Comparison of ENCODE assay signal across 26 cellular contexts in the genomic region with DNA sequence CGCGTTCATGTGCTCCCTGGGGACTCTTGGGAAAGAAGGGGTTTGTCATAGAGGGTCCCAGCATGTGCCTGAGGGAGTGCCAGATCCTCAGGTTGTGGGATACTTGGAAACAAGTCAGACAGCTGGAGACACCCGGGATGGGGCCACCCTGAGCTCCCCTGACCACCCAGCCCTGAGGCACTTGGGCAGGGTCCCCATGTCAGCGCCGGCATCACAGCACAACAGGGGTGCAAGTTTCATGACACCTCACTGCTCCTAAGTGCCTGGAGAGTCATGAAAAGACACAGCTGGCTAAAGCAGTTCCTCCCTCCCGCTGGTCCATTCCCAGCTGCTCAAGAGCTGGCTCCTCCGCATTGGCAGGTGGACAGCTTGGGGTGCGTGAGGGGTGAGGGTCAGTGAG.
DNase-seq lines count a peak whose midpoint lies in the region; ATAC-seq and TF ChIP-seq lines count a peak whose summit lies in the region.
"Had no signal": no experiment of that assay in that cellular context is flagged by ENCODE, and none has a peak within 500 bp of the region (broad histone marks: within the 10 kb centered on the region; RNA-seq: fewer than 3 reads in every experiment).

No MANE protein-coding gene starts in this region.

- H3K4me1 Mint-ChIP-seq in central memory CD8-positive, alpha-beta T cell, result peaks cover 37% of the 10 kb centered on the region
- peaks cover 47 to 63% of the 10 kb centered on the region in 2 donors for H3K4me1 Mint-ChIP-seq in natural killer cell

- intact Hi-C loops in Right ventricle myocardium inferior (cut with DNase I) (no loop called here), cardiac septum (cut with DNase I) (no loop called here), natural killer cell (cut with micrococcal nuclease) (no loop called here)

- H3K27me3 Mint-ChIP-seq in central memory CD8-positive, alpha-beta T cell, result no peaks in the 10 kb centered on the region
- no peaks in the 10 kb centered on the region for H3K27me3 Mint-ChIP-seq in natural killer cell (ENCODE audit: low read depth in 2 of 2)
- H3K27me3 Mint-ChIP-seq: CD4-positive, CD25-positive, alpha-beta regulatory T cell had no signal

- DNase-seq in Right ventricle myocardium inferior (ENCODE audit: missing footprints), result no peak
- DNase-seq in cardiac septum (ENCODE audit: low spot score), result no peak
- no peak for DNase-seq in central memory CD8-positive, alpha-beta T cell (ENCODE audit: low spot score in 2 of 2)
- no peak for DNase-seq in natural killer cell
- DNase-seq in NCI-H2029 (lab: John Stamatoyannopoulos, UW), result no peak
- DNase-seq: BE2C; CD4-positive, CD25-positive, alpha-beta regulatory T cell; DMS153; DND-41; GM23248; H9; HFFc6; Kasumi-1; NCI-H1105; NCI-H1436 treated with DMSO at 0.1 percent for 48 hours; NCI-H187 treated with DMSO at 0.1 percent for 48 hours; NCI-H446 treated with DMSO at 0.1 percent for 48 hours; NCI-H526; NCI-H82; NK-92 treated with Interleukin-12 subunit alpha and Interleukin-12 subunit beta, amount 100 ng/mL, for 24 hours; PC-9; SHP77 had no signal

- H3K27ac Mint-ChIP-seq in central memory CD8-positive, alpha-beta T cell (ENCODE audit: low read depth), result peak overlapping the region; percentile 38
- peak overlapping the region in 1 of 2 donors; percentile 82 for H3K27ac Mint-ChIP-seq in natural killer cell
- H3K27ac Mint-ChIP-seq: CD4-positive, CD25-positive, alpha-beta regulatory T cell; HFFc6 had no signal

- H3K4me3 Mint-ChIP-seq in central memory CD8-positive, alpha-beta T cell, result no peak overlapping the region
- peak overlapping the region; percentile 75 for H3K4me3 Mint-ChIP-seq in natural killer cell
- H3K4me3 Mint-ChIP-seq: CD4-positive, CD25-positive, alpha-beta regulatory T cell; H9; HFFc6 had no signal

- no peaks in the 10 kb centered on the region for H3K9me3 Mint-ChIP-seq in central memory CD8-positive, alpha-beta T cell
- no peaks in the 10 kb centered on the region for H3K9me3 Mint-ChIP-seq in natural killer cell
- H3K9me3 Mint-ChIP-seq: H9, HFFc6 had no signal

- ATAC-seq in Right ventricle myocardium inferior, result peak; percentile 32
- ATAC-seq in central memory CD8-positive, alpha-beta T cell (replicated peaks; ENCODE audit: extremely low read depth, poor library complexity, severe bottlenecking), result no peak
- no peak for ATAC-seq in natural killer cell
- no peak for ATAC-seq in SK-N-SH treated with all-trans-retinoic acid at 6 μM for 48 hours
- no peak for ATAC-seq in GM19463 (IDR thresholded peaks at IDR 0.05; ENCODE audit: unreplicated experiment)
- ATAC-seq: HepG2, K562 had no signal

- no peak for TF ChIP-seq CTCF in natural killer cell (IDR thresholded peaks at IDR 0.05)

- peaks cover 7% of the 10 kb centered on the region for H3K36me3 Mint-ChIP-seq in central memory CD8-positive, alpha-beta T cell (ENCODE audit: insufficient read depth)
- no peaks in the 10 kb centered on the region for H3K36me3 Mint-ChIP-seq in natural killer cell

TF ChIP-seq in SK-N-SH treated with all-trans-retinoic acid at 6 μM for 48 hours, 23 proteins besides CTCF, POLR2A, EP300 and RAD21:
- TF ChIP-seq PATZ1 (CRISPR knock-in tag; IDR thresholded peaks at IDR 0.05; ENCODE audit: borderline replicate concordance) (no peak), ESRRG (CRISPR knock-in tag; IDR thresholded peaks at IDR 0.05) (no peak), SNAI2 (CRISPR knock-in tag; IDR thresholded peaks at IDR 0.05) (no peak), ZFP3 (CRISPR knock-in tag; IDR thresholded peaks at IDR 0.05) (no peak), TCF4 (CRISPR knock-in tag; IDR thresholded peaks at IDR 0.05; ENCODE audit: borderline replicate concordance) (no peak), OSR1 (CRISPR knock-in tag; IDR thresholded peaks at IDR 0.05) (no peak), ISL1 (CRISPR knock-in tag; IDR thresholded peaks at IDR 0.05) (no peak), PPARA (CRISPR knock-in tag; IDR thresholded peaks at IDR 0.05; ENCODE audit: borderline replicate concordance) (no peak), ZNF70 (CRISPR knock-in tag; IDR thresholded peaks at IDR 0.05) (no peak), CSDC2 (CRISPR knock-in tag; IDR thresholded peaks at IDR 0.05) (no peak), ZFP30 (CRISPR knock-in tag; IDR thresholded peaks at IDR 0.05) (no peak), TOX (CRISPR knock-in tag; IDR thresholded peaks at IDR 0.05; ENCODE audit: borderline replicate concordance) (no peak), ZNF565 (CRISPR knock-in tag; conservative IDR thresholded peaks at IDR 0.05; ENCODE audit: low read depth) (no peak), GLIS3 (CRISPR knock-in tag; IDR thresholded peaks at IDR 0.05) (no peak), ZNF8 (CRISPR knock-in tag; IDR thresholded peaks at IDR 0.05) (no peak), BACH2 (CRISPR knock-in tag; IDR thresholded peaks at IDR 0.05; ENCODE audit: borderline replicate concordance) (no peak), ARNTL (CRISPR knock-in tag; IDR thresholded peaks at IDR 0.05; ENCODE audit: borderline replicate concordance, low read depth) (no peak), ZC3H10 (CRISPR knock-in tag; IDR thresholded peaks at IDR 0.05) (no peak)
- TF ChIP-seq, protein P1, sequence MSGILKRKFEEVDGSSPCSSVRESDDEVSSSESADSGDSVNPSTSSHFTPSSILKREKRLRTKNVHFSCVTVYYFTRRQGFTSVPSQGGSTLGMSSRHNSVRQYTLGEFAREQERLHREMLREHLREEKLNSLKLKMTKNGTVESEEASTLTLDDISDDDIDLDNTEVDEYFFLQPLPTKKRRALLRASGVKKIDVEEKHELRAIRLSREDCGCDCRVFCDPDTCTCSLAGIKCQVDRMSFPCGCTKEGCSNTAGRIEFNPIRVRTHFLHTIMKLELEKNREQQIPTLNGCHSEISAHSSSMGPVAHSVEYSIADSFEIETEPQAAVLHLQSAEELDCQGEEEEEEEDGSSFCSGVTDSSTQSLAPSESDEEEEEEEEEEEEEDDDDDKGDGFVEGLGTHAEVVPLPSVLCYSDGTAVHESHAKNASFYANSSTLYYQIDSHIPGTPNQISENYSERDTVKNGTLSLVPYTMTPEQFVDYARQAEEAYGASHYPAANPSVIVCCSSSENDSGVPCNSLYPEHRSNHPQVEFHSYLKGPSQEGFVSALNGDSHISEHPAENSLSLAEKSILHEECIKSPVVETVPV (CRISPR knock-in tag; IDR thresholded peaks at IDR 0.05), result no peak
- TF ChIP-seq, protein P2, sequence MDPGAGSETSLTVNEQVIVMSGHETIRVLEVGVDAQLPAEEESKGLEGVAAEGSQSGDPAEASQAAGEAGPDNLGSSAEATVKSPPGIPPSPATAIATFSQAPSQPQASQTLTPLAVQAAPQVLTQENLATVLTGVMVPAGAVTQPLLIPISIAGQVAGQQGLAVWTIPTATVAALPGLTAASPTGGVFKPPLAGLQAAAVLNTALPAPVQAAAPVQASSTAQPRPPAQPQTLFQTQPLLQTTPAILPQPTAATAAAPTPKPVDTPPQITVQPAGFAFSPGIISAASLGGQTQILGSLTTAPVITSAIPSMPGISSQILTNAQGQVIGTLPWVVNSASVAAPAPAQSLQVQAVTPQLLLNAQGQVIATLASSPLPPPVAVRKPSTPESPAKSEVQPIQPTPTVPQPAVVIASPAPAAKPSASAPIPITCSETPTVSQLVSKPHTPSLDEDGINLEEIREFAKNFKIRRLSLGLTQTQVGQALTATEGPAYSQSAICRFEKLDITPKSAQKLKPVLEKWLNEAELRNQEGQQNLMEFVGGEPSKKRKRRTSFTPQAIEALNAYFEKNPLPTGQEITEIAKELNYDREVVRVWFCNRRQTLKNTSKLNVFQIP (CRISPR knock-in tag; IDR thresholded peaks at IDR 0.05; ENCODE audit: borderline replicate concordance, low read depth), result no peak
TF ChIP-seq in SK-N-SH treated with all-trans-retinoic acid at 6 μM for 48 hours: peak in this region for 0.
